ENCODE assay signal across 32 cellular contexts in genomic region chr7:68030530-68030929, GRCh38.
"Had no signal": no experiment of that assay in that cellular context is flagged by ENCODE, and none has a peak within 500 bp of the region (broad histone marks: within the 10 kb centered on the region; RNA-seq: fewer than 3 reads in every experiment).

No MANE protein-coding gene starts in this region.

- H3K4me1 ChIP-seq: adrenal gland, ascending aorta, body of pancreas, breast epithelium had no signal

- H3K27me3 ChIP-seq: adrenal gland, ascending aorta, body of pancreas, brain microvascular endothelial cell, breast epithelium, cardiac muscle cell had no signal

- ATAC-seq: activated naive CD4-positive, alpha-beta T cell treated with anti-CD3 and anti-CD28 coated beads, Interleukin-2, amount 50 U/mL, for 72 hours; activated naive CD8-positive, alpha-beta T cell treated with anti-CD3 and anti-CD28 coated beads, Interleukin-2, amount 50 U/mL, for 24 hours; activated T-cell treated with anti-CD3 and anti-CD28 coated beads, Interleukin-2, amount 50 U/mL, for 4 hours; activated T-cell treated with anti-CD3 and anti-CD28 coated beads, Interleukin-2, amount 50 U/mL, for 72 hours; activated T-helper 17 cell treated with anti-CD3 and anti-CD28 coated beads, Interleukin-2, amount 50 U/mL, for 72 hours; body of pancreas had no signal

- FAIRE-seq: astrocyte, bronchial epithelial cell had no signal

- DNase-seq: activated effector memory CD4-positive, alpha-beta T cell treated with anti-CD3 and anti-CD28 coated beads, Interleukin-2, amount 50 U/mL, for 16 hours; activated effector memory CD4-positive, alpha-beta T cell treated with Interleukin-2 at 50 U/mL for 16 hours; activated gamma-delta T cell; activated gamma-delta T cell treated with Interleukin-2 at 50 U/mL for 16 hours; activated naive CD4-positive, alpha-beta T cell; activated naive CD4-positive, alpha-beta T cell treated with anti-CD3 and anti-CD28 coated beads for 36 hours; activated naive CD4-positive, alpha-beta T cell treated with anti-CD3 and anti-CD28 coated beads, Interleukin-2, amount 10 ng/mL, durations not matched to agents 7 days and 5 days; activated naive CD4-positive, alpha-beta T cell treated with anti-CD3 and anti-CD28 coated beads, Interleukin-2, amount 50 U/mL, for 16 hours; activated naive CD4-positive, alpha-beta T cell treated with Interleukin-2 at 50 U/mL for 16 hours; activated naive CD8-positive, alpha-beta T cell treated with anti-CD3 and anti-CD28 coated beads for 36 hours; activated naive CD8-positive, alpha-beta T cell treated with anti-CD3 and anti-CD28 coated beads, Interleukin-2, amount 10 ng/mL, durations not matched to agents 7 days and 5 days; activated naive CD8-positive, alpha-beta T cell treated with anti-CD3 and anti-CD28 coated beads, Interleukin-2, amount 50 U/mL, for 24 hours; activated T-cell treated with anti-CD3 and anti-CD28 coated beads, Interleukin-2, amount 50 U/mL, for 4 hours; activated T-cell treated with anti-CD3 and anti-CD28 coated beads, Interleukin-2, amount 50 U/mL, for 48 hours; activated T-cell treated with anti-CD3 and anti-CD28 coated beads, Interleukin-2, amount 50 U/mL, for 72 hours; adrenal gland; amniotic stem cell; amygdala; anterior cingulate cortex; aorta; body of pancreas; brain microvascular endothelial cell; caudate nucleus; central memory CD4-positive, alpha-beta T cell; cerebellar nuclear complex had no signal

- H3K36me3 ChIP-seq: adrenal gland, ascending aorta, brain microvascular endothelial cell, breast epithelium, cardiac muscle cell had no signal

- H3K27ac ChIP-seq: adrenal gland, ascending aorta, body of pancreas, brain microvascular endothelial cell, breast epithelium, cardiac muscle cell had no signal

- H3K4me3 ChIP-seq: adrenal gland, ascending aorta, body of pancreas, breast epithelium, cardiac muscle cell had no signal

- H3K9me3 ChIP-seq: adrenal gland, ascending aorta had no signal
